In the genomic region with DNA sequence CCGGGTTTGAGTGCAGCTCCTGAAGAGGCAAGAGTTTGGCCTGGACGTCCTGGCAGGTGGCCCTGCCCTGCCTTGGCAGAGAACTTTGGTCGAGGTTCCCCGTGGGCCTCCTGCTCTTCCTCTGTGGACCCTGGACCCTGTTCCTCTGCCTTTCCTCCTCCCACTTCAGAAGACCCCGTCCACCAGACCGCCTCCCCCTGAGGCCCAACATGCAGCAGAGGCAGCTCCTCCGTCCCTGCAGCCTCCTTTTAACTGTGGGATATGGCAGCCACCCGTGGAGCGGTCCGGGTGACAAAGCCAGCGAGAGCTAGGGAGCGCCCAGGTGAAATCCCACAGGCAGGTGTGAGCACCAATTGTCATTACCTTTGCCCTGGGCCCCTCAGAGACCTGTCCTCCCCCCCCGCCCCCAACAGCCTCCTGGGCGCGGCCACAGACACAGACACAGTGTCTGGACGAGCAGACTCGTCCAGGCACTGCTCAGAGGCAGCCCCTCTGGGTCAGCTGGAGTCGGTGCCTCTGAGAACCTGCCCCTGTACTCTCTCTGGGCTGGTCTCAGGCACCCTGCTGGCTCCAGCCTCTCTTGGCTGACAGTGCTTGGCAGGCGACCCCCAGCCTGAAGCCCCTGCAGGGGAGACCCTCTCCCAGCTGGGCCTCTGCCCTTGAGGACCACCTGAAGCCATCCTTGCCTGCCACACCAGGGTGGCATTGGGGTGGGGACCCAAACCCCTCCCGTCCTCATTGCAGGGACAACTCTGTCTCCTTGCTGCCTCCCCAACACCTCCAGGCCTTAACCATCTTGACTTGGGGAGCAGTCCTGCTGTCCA, we compare ENCODE assay signal across 1 cellular context.
A peak's percentile ranks its signal among the peaks of the same experiment; 100 is the strongest.
TF ChIP-seq lines count a peak whose summit lies in the region.

No MANE protein-coding gene starts in this region.

TF ChIP-seq in HepG2, 621 proteins besides CTCF, POLR2A, EP300 and RAD21 (continued from another document):
- TF ChIP-seq, protein P1, sequence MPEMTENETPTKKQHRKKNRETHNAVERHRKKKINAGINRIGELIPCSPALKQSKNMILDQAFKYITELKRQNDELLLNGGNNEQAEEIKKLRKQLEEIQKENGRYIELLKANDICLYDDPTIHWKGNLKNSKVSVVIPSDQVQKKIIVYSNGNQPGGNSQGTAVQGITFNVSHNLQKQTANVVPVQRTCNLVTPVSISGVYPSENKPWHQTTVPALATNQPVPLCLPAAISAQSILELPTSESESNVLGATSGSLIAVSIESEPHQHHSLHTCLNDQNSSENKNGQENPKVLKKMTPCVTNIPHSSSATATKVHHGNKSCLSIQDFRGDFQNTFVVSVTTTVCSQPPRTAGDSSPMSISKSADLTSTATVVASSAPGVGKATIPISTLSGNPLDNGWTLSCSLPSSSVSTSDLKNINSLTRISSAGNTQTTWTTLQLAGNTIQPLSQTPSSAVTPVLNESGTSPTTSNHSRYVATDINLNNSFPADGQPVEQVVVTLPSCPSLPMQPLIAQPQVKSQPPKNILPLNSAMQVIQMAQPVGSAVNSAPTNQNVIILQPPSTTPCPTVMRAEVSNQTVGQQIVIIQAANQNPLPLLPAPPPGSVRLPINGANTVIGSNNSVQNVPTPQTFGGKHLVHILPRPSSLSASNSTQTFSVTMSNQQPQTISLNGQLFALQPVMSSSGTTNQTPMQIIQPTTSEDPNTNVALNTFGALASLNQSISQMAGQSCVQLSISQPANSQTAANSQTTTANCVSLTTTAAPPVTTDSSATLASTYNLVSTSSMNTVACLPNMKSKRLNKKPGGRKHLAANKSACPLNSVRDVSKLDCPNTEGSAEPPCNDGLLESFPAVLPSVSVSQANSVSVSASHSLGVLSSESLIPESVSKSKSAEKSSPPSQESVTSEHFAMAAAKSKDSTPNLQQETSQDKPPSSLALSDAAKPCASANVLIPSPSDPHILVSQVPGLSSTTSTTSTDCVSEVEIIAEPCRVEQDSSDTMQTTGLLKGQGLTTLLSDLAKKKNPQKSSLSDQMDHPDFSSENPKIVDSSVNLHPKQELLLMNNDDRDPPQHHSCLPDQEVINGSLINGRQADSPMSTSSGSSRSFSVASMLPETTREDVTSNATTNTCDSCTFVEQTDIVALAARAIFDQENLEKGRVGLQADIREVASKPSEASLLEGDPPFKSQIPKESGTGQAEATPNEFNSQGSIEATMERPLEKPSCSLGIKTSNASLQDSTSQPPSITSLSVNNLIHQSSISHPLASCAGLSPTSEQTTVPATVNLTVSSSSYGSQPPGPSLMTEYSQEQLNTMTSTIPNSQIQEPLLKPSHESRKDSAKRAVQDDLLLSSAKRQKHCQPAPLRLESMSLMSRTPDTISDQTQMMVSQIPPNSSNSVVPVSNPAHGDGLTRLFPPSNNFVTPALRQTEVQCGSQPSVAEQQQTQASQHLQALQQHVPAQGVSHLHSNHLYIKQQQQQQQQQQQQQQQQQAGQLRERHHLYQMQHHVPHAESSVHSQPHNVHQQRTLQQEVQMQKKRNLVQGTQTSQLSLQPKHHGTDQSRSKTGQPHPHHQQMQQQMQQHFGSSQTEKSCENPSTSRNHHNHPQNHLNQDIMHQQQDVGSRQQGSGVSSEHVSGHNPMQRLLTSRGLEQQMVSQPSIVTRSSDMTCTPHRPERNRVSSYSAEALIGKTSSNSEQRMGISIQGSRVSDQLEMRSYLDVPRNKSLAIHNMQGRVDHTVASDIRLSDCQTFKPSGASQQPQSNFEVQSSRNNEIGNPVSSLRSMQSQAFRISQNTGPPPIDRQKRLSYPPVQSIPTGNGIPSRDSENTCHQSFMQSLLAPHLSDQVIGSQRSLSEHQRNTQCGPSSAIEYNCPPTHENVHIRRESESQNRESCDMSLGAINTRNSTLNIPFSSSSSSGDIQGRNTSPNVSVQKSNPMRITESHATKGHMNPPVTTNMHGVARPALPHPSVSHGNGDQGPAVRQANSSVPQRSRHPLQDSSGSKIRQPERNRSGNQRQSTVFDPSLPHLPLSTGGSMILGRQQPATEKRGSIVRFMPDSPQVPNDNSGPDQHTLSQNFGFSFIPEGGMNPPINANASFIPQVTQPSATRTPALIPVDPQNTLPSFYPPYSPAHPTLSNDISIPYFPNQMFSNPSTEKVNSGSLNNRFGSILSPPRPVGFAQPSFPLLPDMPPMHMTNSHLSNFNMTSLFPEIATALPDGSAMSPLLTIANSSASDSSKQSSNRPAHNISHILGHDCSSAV (CRISPR knock-in tag; IDR thresholded peaks at IDR 0.05; ENCODE audit: borderline replicate concordance), result no peak
- TF ChIP-seq SMAD1 (CRISPR knock-in tag; IDR thresholded peaks at IDR 0.05; ENCODE audit: borderline replicate concordance, low read depth), result 0 out of 2 replicates have a peak, but pooled peaks have one; percentile 55
- 0 out of 2 replicates have a peak, but pooled peaks have one; percentile 8 for TF ChIP-seq ZNF792 (CRISPR knock-in tag; IDR thresholded peaks at IDR 0.05)
- peak; percentile 40 for TF ChIP-seq PHF8 (CRISPR knock-in tag; IDR thresholded peaks at IDR 0.05)
- peak; percentile 45 for TF ChIP-seq ZBTB7B (CRISPR knock-in tag; IDR thresholded peaks at IDR 0.05)
- peak; percentile 54; the same call in 1 of the 2 replicates for TF ChIP-seq ZMYM2 (CRISPR knock-in tag; IDR thresholded peaks at IDR 0.05)
- TF ChIP-seq MAFF (IDR thresholded peaks at IDR 0.05; ENCODE audit: low read depth, low read length), result no peak
- peak; percentile 43; the same call in 1 of the 2 replicates for TF ChIP-seq GABPB1 (CRISPR knock-in tag; IDR thresholded peaks at IDR 0.05)
- TF ChIP-seq ZNF205 (CRISPR knock-in tag; IDR thresholded peaks at IDR 0.05), result no peak
- TF ChIP-seq CHD2 (IDR thresholded peaks at IDR 0.05; ENCODE audit: low read depth, low read length), result no peak
- TF ChIP-seq, protein P2, sequence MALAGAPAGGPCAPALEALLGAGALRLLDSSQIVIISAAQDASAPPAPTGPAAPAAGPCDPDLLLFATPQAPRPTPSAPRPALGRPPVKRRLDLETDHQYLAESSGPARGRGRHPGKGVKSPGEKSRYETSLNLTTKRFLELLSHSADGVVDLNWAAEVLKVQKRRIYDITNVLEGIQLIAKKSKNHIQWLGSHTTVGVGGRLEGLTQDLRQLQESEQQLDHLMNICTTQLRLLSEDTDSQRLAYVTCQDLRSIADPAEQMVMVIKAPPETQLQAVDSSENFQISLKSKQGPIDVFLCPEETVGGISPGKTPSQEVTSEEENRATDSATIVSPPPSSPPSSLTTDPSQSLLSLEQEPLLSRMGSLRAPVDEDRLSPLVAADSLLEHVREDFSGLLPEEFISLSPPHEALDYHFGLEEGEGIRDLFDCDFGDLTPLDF (CRISPR knock-in tag; IDR thresholded peaks at IDR 0.05), result no peak
- TF ChIP-seq FOXK1 (CRISPR knock-in tag; IDR thresholded peaks at IDR 0.05; ENCODE audit: borderline replicate concordance, low read depth), result no peak
- TF ChIP-seq, protein P3, sequence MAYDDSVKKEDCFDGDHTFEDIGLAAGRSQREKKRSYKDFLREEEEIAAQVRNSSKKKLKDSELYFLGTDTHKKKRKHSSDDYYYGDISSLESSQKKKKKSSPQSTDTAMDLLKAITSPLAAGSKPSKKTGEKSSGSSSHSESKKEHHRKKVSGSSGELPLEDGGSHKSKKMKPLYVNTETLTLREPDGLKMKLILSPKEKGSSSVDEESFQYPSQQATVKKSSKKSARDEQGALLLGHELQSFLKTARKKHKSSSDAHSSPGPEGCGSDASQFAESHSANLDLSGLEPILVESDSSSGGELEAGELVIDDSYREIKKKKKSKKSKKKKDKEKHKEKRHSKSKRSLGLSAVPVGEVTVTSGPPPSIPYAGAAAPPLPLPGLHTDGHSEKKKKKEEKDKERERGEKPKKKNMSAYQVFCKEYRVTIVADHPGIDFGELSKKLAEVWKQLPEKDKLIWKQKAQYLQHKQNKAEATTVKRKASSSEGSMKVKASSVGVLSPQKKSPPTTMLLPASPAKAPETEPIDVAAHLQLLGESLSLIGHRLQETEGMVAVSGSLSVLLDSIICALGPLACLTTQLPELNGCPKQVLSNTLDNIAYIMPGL (CRISPR knock-in tag; IDR thresholded peaks at IDR 0.05; ENCODE audit: borderline replicate concordance in 1 of 2, low read depth in 1 of 2), result peak in 1 of 2 experiments; percentile 13; a peak in 1 of 4 replicates
- no peak for TF ChIP-seq POLR2AphosphoS2 (IDR thresholded peaks at IDR 0.05; ENCODE audit: low read depth, low read length)
- TF ChIP-seq ZSCAN20 (CRISPR knock-in tag; IDR thresholded peaks at IDR 0.05; ENCODE audit: borderline replicate concordance), result no peak
- TF ChIP-seq, protein P4, sequence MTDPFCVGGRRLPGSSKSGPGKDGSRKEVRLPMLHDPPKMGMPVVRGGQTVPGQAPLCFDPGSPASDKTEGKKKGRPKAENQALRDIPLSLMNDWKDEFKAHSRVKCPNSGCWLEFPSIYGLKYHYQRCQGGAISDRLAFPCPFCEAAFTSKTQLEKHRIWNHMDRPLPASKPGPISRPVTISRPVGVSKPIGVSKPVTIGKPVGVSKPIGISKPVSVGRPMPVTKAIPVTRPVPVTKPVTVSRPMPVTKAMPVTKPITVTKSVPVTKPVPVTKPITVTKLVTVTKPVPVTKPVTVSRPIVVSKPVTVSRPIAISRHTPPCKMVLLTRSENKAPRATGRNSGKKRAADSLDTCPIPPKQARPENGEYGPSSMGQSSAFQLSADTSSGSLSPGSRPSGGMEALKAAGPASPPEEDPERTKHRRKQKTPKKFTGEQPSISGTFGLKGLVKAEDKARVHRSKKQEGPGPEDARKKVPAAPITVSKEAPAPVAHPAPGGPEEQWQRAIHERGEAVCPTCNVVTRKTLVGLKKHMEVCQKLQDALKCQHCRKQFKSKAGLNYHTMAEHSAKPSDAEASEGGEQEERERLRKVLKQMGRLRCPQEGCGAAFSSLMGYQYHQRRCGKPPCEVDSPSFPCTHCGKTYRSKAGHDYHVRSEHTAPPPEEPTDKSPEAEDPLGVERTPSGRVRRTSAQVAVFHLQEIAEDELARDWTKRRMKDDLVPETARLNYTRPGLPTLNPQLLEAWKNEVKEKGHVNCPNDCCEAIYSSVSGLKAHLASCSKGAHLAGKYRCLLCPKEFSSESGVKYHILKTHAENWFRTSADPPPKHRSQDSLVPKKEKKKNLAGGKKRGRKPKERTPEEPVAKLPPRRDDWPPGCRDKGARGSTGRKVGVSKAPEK (CRISPR knock-in tag; IDR thresholded peaks at IDR 0.05; ENCODE audit: borderline replicate concordance), result 0 out of 2 replicates have a peak, but pooled peaks have one; percentile 13
- 0 out of 2 replicates have a peak, but pooled peaks have one; percentile 18 for TF ChIP-seq ZNF776 (CRISPR knock-in tag; IDR thresholded peaks at IDR 0.05)
- no peak for TF ChIP-seq ZNF547 (CRISPR knock-in tag; IDR thresholded peaks at IDR 0.05)
- TF ChIP-seq, protein P5, sequence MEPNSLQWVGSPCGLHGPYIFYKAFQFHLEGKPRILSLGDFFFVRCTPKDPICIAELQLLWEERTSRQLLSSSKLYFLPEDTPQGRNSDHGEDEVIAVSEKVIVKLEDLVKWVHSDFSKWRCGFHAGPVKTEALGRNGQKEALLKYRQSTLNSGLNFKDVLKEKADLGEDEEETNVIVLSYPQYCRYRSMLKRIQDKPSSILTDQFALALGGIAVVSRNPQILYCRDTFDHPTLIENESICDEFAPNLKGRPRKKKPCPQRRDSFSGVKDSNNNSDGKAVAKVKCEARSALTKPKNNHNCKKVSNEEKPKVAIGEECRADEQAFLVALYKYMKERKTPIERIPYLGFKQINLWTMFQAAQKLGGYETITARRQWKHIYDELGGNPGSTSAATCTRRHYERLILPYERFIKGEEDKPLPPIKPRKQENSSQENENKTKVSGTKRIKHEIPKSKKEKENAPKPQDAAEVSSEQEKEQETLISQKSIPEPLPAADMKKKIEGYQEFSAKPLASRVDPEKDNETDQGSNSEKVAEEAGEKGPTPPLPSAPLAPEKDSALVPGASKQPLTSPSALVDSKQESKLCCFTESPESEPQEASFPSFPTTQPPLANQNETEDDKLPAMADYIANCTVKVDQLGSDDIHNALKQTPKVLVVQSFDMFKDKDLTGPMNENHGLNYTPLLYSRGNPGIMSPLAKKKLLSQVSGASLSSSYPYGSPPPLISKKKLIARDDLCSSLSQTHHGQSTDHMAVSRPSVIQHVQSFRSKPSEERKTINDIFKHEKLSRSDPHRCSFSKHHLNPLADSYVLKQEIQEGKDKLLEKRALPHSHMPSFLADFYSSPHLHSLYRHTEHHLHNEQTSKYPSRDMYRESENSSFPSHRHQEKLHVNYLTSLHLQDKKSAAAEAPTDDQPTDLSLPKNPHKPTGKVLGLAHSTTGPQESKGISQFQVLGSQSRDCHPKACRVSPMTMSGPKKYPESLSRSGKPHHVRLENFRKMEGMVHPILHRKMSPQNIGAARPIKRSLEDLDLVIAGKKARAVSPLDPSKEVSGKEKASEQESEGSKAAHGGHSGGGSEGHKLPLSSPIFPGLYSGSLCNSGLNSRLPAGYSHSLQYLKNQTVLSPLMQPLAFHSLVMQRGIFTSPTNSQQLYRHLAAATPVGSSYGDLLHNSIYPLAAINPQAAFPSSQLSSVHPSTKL (CRISPR knock-in tag; IDR thresholded peaks at IDR 0.05), result peak; percentile 30; the same call in 1 of the 2 replicates
- no peak for TF ChIP-seq ATM (IDR thresholded peaks at IDR 0.05; ENCODE audit: borderline replicate concordance)
- TF ChIP-seq CREM (IDR thresholded peaks at IDR 0.05), result peak; percentile 40; the same call in 1 of the 2 replicates
- no peak for TF ChIP-seq CREM (CRISPR knock-in tag; IDR thresholded peaks at IDR 0.05)
- TF ChIP-seq ZNF567 (CRISPR knock-in tag; IDR thresholded peaks at IDR 0.05; ENCODE audit: borderline replicate concordance), result no peak
- no peak for TF ChIP-seq MED13 (CRISPR knock-in tag; IDR thresholded peaks at IDR 0.05)
- TF ChIP-seq, protein P6, sequence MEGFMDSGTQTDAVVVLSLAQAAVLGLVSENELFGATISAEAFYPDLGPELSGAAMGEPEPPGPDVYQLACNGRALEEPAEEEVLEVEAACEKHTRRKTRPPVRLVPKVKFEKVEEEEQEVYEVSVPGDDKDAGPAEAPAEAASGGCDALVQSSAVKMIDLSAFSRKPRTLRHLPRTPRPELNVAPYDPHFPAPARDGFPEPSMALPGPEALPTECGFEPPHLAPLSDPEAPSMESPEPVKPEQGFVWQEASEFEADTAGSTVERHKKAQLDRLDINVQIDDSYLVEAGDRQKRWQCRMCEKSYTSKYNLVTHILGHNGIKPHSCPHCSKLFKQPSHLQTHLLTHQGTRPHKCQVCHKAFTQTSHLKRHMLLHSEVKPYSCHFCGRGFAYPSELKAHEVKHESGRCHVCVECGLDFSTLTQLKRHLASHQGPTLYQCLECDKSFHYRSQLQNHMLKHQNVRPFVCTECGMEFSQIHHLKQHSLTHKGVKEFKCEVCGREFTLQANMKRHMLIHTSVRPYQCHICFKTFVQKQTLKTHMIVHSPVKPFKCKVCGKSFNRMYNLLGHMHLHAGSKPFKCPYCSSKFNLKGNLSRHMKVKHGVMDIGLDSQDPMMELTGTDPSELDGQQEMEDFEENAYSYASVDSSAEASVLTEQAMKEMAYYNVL (CRISPR knock-in tag; IDR thresholded peaks at IDR 0.05; ENCODE audit: borderline replicate concordance), result peak; percentile 35; the same call in 1 of the 2 replicates
- TF ChIP-seq, protein P7, sequence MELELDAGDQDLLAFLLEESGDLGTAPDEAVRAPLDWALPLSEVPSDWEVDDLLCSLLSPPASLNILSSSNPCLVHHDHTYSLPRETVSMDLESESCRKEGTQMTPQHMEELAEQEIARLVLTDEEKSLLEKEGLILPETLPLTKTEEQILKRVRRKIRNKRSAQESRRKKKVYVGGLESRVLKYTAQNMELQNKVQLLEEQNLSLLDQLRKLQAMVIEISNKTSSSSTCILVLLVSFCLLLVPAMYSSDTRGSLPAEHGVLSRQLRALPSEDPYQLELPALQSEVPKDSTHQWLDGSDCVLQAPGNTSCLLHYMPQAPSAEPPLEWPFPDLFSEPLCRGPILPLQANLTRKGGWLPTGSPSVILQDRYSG (CRISPR knock-in tag; IDR thresholded peaks at IDR 0.05), result no peak
- TF ChIP-seq ZNF557 (CRISPR knock-in tag; IDR thresholded peaks at IDR 0.05), result no peak
- TF ChIP-seq ZSCAN21 (CRISPR knock-in tag; IDR thresholded peaks at IDR 0.05; ENCODE audit: borderline replicate concordance), result peak; percentile 43; the same call in 1 of the 2 replicates
- TF ChIP-seq TBX2 (CRISPR knock-in tag; IDR thresholded peaks at IDR 0.05; ENCODE audit: borderline replicate concordance), result no peak; the same call in 1 of the 2 replicates
TF ChIP-seq in HepG2: peak in this region for 86.
